Comparison of ENCODE assay signal across 8 cellular contexts in genomic region chr11:28108909-28109308, GRCh38. TPM values are rescaled to one million over a fixed set of nuclear protein-coding genes. Genes with fewer than 3 reads are reported as not detected.
DNase-seq lines count a peak whose midpoint lies in the region; ATAC-seq and TF ChIP-seq lines count a peak whose summit lies in the region.

No MANE protein-coding gene starts in this region.

- H3K27ac ChIP-seq in CD4-positive, CD25-positive, alpha-beta regulatory T cell (ENCODE audit: insufficient read depth, low read length, poor library complexity, severe bottlenecking): peak overlapping the region; percentile 92
- H3K27ac ChIP-seq in coronary artery: peak overlapping the region in 1 of 2 donors; percentile 87
- H3K27ac ChIP-seq in neural cell (ENCODE audit: low read length): no peak overlapping the region

- H4K20me1 ChIP-seq in Loucy (ENCODE audit: insufficient read depth, low read length, poor library complexity, severe bottlenecking): peaks cover 11% of the 10 kb centered on the region
- no peaks in the 10 kb centered on the region for H4K20me1 ChIP-seq in neural cell (ENCODE audit: insufficient read depth)

- peaks cover 85% of the 10 kb centered on the region for H3K79me2 ChIP-seq in Loucy (ENCODE audit: insufficient read depth, low read length)
- H3K79me2 ChIP-seq in neural cell (replicated peaks; ENCODE audit: insufficient read depth, low read length): peaks cover 48% of the 10 kb centered on the region

- peaks cover 42% of the 10 kb centered on the region for H3K4me1 ChIP-seq in CD4-positive, CD25-positive, alpha-beta regulatory T cell (ENCODE audit: control insufficient read depth, insufficient read depth, low read length, poor library complexity, severe bottlenecking)
- H3K4me1 ChIP-seq in Loucy (ENCODE audit: insufficient read depth, low read length, poor library complexity, severe bottlenecking): peaks cover 62% of the 10 kb centered on the region

- no peaks in the 10 kb centered on the region for H3K9me3 Mint-ChIP-seq in CD4-positive, CD25-positive, alpha-beta regulatory T cell

- H3F3A ChIP-seq in Loucy (ENCODE audit: low read depth) (no peaks in the 10 kb centered on the region), neural cell (ENCODE audit: insufficient read depth, low read length, poor library complexity, severe bottlenecking) (no peaks in the 10 kb centered on the region)

- H3K27ac Mint-ChIP-seq in CD4-positive, CD25-positive, alpha-beta regulatory T cell: peak overlapping the region in 2 of 3 donors; percentile 99

- H3K36me3 Mint-ChIP-seq in CD4-positive, CD25-positive, alpha-beta regulatory T cell: peaks cover 7% of the 10 kb centered on the region

- H3K4me2 ChIP-seq in Loucy (ENCODE audit: low read depth, low read length, poor library complexity, severe bottlenecking) (peak overlapping the region; percentile 89), neural cell (ENCODE audit: low read length) (peak overlapping the region; percentile 63)

- TF ChIP-seq EP300 in neural cell (conservative IDR thresholded peaks at IDR 0.05; ENCODE audit: poor library complexity, severe bottlenecking): no peak

- no peak for TF ChIP-seq RAD21 in neural cell (conservative IDR thresholded peaks at IDR 0.05)

- H3K4me3 Mint-ChIP-seq in CD4-positive, CD25-positive, alpha-beta regulatory T cell: peak overlapping the region; percentile 89 to 98 (median 92)

- no peaks in the 10 kb centered on the region for H3K27me3 Mint-ChIP-seq in CD4-positive, CD25-positive, alpha-beta regulatory T cell

- peak overlapping the region; percentile 92 for H3K4me3 ChIP-seq in CD4-positive, CD25-positive, alpha-beta regulatory T cell (ENCODE audit: low read depth, low read length)
- H3K4me3 ChIP-seq in Loucy (ENCODE audit: low read length, poor library complexity, severe bottlenecking): peak overlapping the region; percentile 90
- peak overlapping the region; percentile 74 for H3K4me3 ChIP-seq in coronary artery
- H3K4me3 ChIP-seq in neural cell (ENCODE audit: low read length): peak overlapping the region; percentile 69

- DNase-seq in CD4-positive, CD25-positive, alpha-beta regulatory T cell: no peak
- no peak for DNase-seq in coronary artery (ENCODE audit: low spot score)
- DNase-seq in kidney tubule cell (ENCODE audit: low spot score): no peak
- DNase-seq in NCI-H2171 treated with DMSO at 0.1 percent for 48 hours (lab: John Stamatoyannopoulos, UW): no peak
- DNase-seq in dedifferentiated amniotic fluid mesenchymal stem cell (ENCODE audit: extremely low spot score): no peak

- peaks cover under 1% of the 10 kb centered on the region for H3K36me3 ChIP-seq in CD4-positive, CD25-positive, alpha-beta regulatory T cell (ENCODE audit: control insufficient read depth, insufficient read depth, low read length)
- H3K36me3 ChIP-seq in Loucy (ENCODE audit: insufficient read depth, low read length): no peaks in the 10 kb centered on the region
- no peaks in the 10 kb centered on the region for H3K36me3 ChIP-seq in neural cell (ENCODE audit: insufficient read depth, low read length)

- peak overlapping the region; percentile 85 for H3K9ac ChIP-seq in Loucy (ENCODE audit: low read depth, low read length, poor library complexity, severe bottlenecking)
- H3K9ac ChIP-seq in neural cell (ENCODE audit: low read length): no peak overlapping the region

- H3K9me2 ChIP-seq in Loucy (replicated peaks; ENCODE audit: low read depth, low read length) (no peaks in the 10 kb centered on the region), neural cell (ENCODE audit: insufficient read depth, low read length) (no peaks in the 10 kb centered on the region)

- H3K9me3 ChIP-seq in CD4-positive, CD25-positive, alpha-beta regulatory T cell (ENCODE audit: control insufficient read depth in 2 of 2, low read length in 2 of 2): no peaks in the 10 kb centered on the region
- H3K9me3 ChIP-seq in Loucy (ENCODE audit: insufficient read depth, low read depth, low read length): no peaks in the 10 kb centered on the region
- H3K9me3 ChIP-seq in neural cell (ENCODE audit: low read length): no peaks in the 10 kb centered on the region

- peaks cover 34 to 81% (median 61%) of the 10 kb centered on the region in 4 donors for H3K4me1 Mint-ChIP-seq in CD4-positive, CD25-positive, alpha-beta regulatory T cell

- H2AFZ ChIP-seq in Loucy (ENCODE audit: low read length) (no peak overlapping the region), neural cell (ENCODE audit: low read depth, low read length) (peak overlapping the region; percentile 62)

- no peak for TF ChIP-seq CTCF in Loucy (conservative IDR thresholded peaks at IDR 0.05; ENCODE audit: low read length)
- no peak for TF ChIP-seq CTCF in coronary artery (IDR thresholded peaks at IDR 0.05)
- TF ChIP-seq CTCF in neural cell (IDR thresholded peaks at IDR 0.05; ENCODE audit: poor library complexity, severe bottlenecking): no peak

- no peaks in the 10 kb centered on the region for H3K27me3 ChIP-seq in CD4-positive, CD25-positive, alpha-beta regulatory T cell (ENCODE audit: control insufficient read depth, insufficient read depth, low read length)
- H3K27me3 ChIP-seq in Loucy (ENCODE audit: insufficient read depth, low read length, poor library complexity, severe bottlenecking) (no peaks in the 10 kb centered on the region), neural cell (ENCODE audit: insufficient read depth, low read depth, low read length) (no peaks in the 10 kb centered on the region)

- no peak for ATAC-seq in CD4-positive, CD25-positive, alpha-beta regulatory T cell (ENCODE audit: low read depth in 2 of 2)
- ATAC-seq in HG02884 (IDR thresholded peaks at IDR 0.05; ENCODE audit: unreplicated experiment): no peak

TF ChIP-seq in neural cell, 6 proteins besides CTCF, POLR2A, EP300 and RAD21:
- TF ChIP-seq EZH2 (IDR thresholded peaks at IDR 0.05; ENCODE audit: borderline replicate concordance, insufficient read depth, low read length, poor library complexity, severe bottlenecking) (no peak), TAF1 (IDR thresholded peaks at IDR 0.05; ENCODE audit: low read depth) (no peak), MXI1 (conservative IDR thresholded peaks at IDR 0.05; ENCODE audit: poor library complexity, severe bottlenecking) (no peak), REST (IDR thresholded peaks at IDR 0.05; ENCODE audit: borderline replicate concordance) (no peak), POLR2AphosphoS5 (IDR thresholded peaks at IDR 0.05) (no peak), SMC3 (conservative IDR thresholded peaks at IDR 0.05; ENCODE audit: poor library complexity) (no peak)

RNA-seq across cellular contexts. Expression of gene METTL15, which starts 0.7 kb away (rescaled TPM):
- 11.5 TPM for total RNA-seq in CD4-positive, CD25-positive, alpha-beta regulatory T cell
- polyA plus RNA-seq in CD4-positive, CD25-positive, alpha-beta regulatory T cell: 1 to 10 TPM; 5.1 to 7.3 (median 6.5) TPM
- polyA plus RNA-seq in neural cell: 6.6 and 10.2 TPM in 2 replicates
- 17.2 and 17.3 TPM in 2 replicates for polyA minus RNA-seq in neural cell

RNA-seq across cellular contexts. Expression of gene KIF18A, which starts 1.0 kb away (rescaled TPM):
- 10.6 TPM for total RNA-seq in CD4-positive, CD25-positive, alpha-beta regulatory T cell
- 1 to 10 TPM; 1.1 to 1.6 (median 1.4) TPM for polyA plus RNA-seq in CD4-positive, CD25-positive, alpha-beta regulatory T cell
- polyA plus RNA-seq in neural cell: 0.48 and 0.83 TPM in 2 replicates
- 3.7 and 4.7 TPM in 2 replicates for polyA minus RNA-seq in neural cell
